1 cellular context compared by ENCODE assay signal in genomic region chr17:59220328-59221158, GRCh38.
TF ChIP-seq lines count a peak whose summit lies in the region.

Gene GDPD1, plus strand, starts transcription at chr17:59220511. Its CDS starts 99 bp downstream, at chr17:59220610.

TF ChIP-seq in K562, 482 proteins besides CTCF, POLR2A, EP300 and RAD21 (continued from another document and continues in another):
- TF ChIP-seq STAT6 (CRISPR knock-in tag; IDR thresholded peaks at IDR 0.05) (no peak), ZC3H8 (IDR thresholded peaks at IDR 0.05) (no peak), RB1 (IDR thresholded peaks at IDR 0.05; ENCODE audit: low read depth) (peak; percentile 89), ZFP30 (CRISPR knock-in tag; IDR thresholded peaks at IDR 0.05; ENCODE audit: borderline replicate concordance) (no peak), CHAMP1 (IDR thresholded peaks at IDR 0.05) (peak; percentile 47; the same call in 1 of the 2 replicates), GABPB2 (CRISPR knock-in tag; conservative IDR thresholded peaks at IDR 0.05) (no peak), ZNF174 (CRISPR knock-in tag; IDR thresholded peaks at IDR 0.05) (no peak), ZBTB26 (CRISPR knock-in tag; IDR thresholded peaks at IDR 0.05) (no peak; the same call in 1 of the 2 replicates), ZNF444 (CRISPR knock-in tag; IDR thresholded peaks at IDR 0.05) (no peak), CHD2 (IDR thresholded peaks at IDR 0.05; ENCODE audit: low read depth, low read length) (no peak), PCBP1 (IDR thresholded peaks at IDR 0.05; ENCODE audit: low read depth, low read length, poor library complexity, severe bottlenecking) (no peak), ATF1 (CRISPR knock-in tag; IDR thresholded peaks at IDR 0.05) (no peak), ATF1 (tag; IDR thresholded peaks at IDR 0.05) (peak; percentile 83), TEAD2 (tag; IDR thresholded peaks at IDR 0.05) (no peak; the same call in 1 of the 2 replicates), STAT5B (CRISPR knock-in tag; IDR thresholded peaks at IDR 0.05) (no peak), THAP7 (CRISPR knock-in tag; IDR thresholded peaks at IDR 0.05) (no peak), SMARCC2 (IDR thresholded peaks at IDR 0.05; ENCODE audit: low read depth) (no peak), HDAC8 (tag; IDR thresholded peaks at IDR 0.05) (no peak), E2F4 (CRISPR knock-in tag; IDR thresholded peaks at IDR 0.05; ENCODE audit: low read depth) (0 out of 2 replicates have a peak, but pooled peaks have one; percentile 13), HCFC1 (IDR thresholded peaks at IDR 0.05; ENCODE audit: low read depth, low read length) (0 out of 2 replicates have a peak, but pooled peaks have one; percentile 9), ZKSCAN8 (CRISPR knock-in tag; IDR thresholded peaks at IDR 0.05) (no peak), GATAD2A (IDR thresholded peaks at IDR 0.05) (peak; percentile 76; the same call in 1 of the 2 replicates), SREBF2 (CRISPR knock-in tag; IDR thresholded peaks at IDR 0.05) (no peak), REST (CRISPR knock-in tag; IDR thresholded peaks at IDR 0.05; ENCODE audit: low read depth) (no peak), ZFP36 (IDR thresholded peaks at IDR 0.05; ENCODE audit: low read depth, low read length, partially characterized antibody) (peak; percentile 29), ZNF124 (CRISPR knock-in tag; IDR thresholded peaks at IDR 0.05) (no peak), MYC (IDR thresholded peaks at IDR 0.05; ENCODE audit: low read depth, low read length) (peak; percentile 36; the same call in 1 of the 2 replicates), MYC (CRISPR knock-in tag; IDR thresholded peaks at IDR 0.05; ENCODE audit: borderline replicate concordance, low read depth) (0 out of 2 replicates have a peak, but pooled peaks have one; percentile 22), SREBF1 (IDR thresholded peaks at IDR 0.05; ENCODE audit: borderline replicate concordance, low read depth, low read length) (no peak), FOXP1 (CRISPR knock-in tag; IDR thresholded peaks at IDR 0.05) (no peak), GTF2B (IDR thresholded peaks at IDR 0.05; ENCODE audit: extremely low read depth, insufficient read length) (no peak), NCOA6 (IDR thresholded peaks at IDR 0.05) (peak; percentile 68), RNF2 (IDR thresholded peaks at IDR 0.05) (no peak), KLF13 (tag; IDR thresholded peaks at IDR 0.05; ENCODE audit: borderline replicate concordance, low read depth) (no peak; the same call in 1 of the 2 replicates), MXD1 (CRISPR knock-in tag; IDR thresholded peaks at IDR 0.05; ENCODE audit: borderline replicate concordance, poor library complexity, severe bottlenecking) (no peak), ZBTB1 (CRISPR knock-in tag; IDR thresholded peaks at IDR 0.05; ENCODE audit: borderline replicate concordance, low read depth) (0 out of 2 replicates have a peak, but pooled peaks have one; percentile 50), ZNF24 (IDR thresholded peaks at IDR 0.05) (peak; percentile 75), HNRNPL (IDR thresholded peaks at IDR 0.05; ENCODE audit: low read depth, low read length) (no peak), HDAC3 (IDR thresholded peaks at IDR 0.05; ENCODE audit: borderline replicate concordance, partially characterized antibody) (peak; percentile 36), NR3C1 (CRISPR knock-in tag; IDR thresholded peaks at IDR 0.05) (no peak), RBM22 (IDR thresholded peaks at IDR 0.05; ENCODE audit: low read depth, low read length, poor library complexity, severe bottlenecking) (no peak), MLX (CRISPR knock-in tag; conservative IDR thresholded peaks at IDR 0.05) (no peak), IFI16 (CRISPR knock-in tag; IDR thresholded peaks at IDR 0.05) (no peak), TRIM24 (IDR thresholded peaks at IDR 0.05) (peak in 1 of 2 experiments; percentile 24; a peak in 1 of 4 replicates), NBN (IDR thresholded peaks at IDR 0.05; ENCODE audit: low read depth) (0 out of 2 replicates have a peak, but pooled peaks have one; percentile 28)
